In the genomic region with DNA sequence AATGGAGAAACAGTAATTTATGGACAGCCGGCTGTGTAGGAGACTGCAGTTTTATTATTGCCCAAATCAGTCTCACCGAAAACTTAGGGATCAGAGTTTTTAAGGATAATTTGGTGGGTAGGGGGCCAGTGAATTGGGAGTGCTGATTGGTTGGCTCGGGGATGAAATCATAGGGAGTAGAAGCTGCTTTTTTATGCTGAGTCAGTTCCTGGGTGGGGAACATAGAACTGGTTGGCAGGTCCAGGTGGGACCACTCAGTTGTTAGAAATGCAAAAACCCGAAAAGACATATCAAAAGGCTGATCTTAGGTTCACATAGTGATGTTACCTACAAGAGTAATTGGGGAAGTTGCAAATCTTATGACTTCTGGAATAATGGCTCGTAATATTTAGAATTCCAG, we compare ENCODE assay signal across 28 cellular contexts. TPM values are rescaled to one million over a fixed set of nuclear protein-coding genes. Genes with fewer than 3 reads are reported as not detected.
A peak's percentile ranks its signal among the peaks of the same experiment; 100 is the strongest.
DNase-seq lines count a peak whose midpoint lies in the region; ATAC-seq, FAIRE-seq and TF ChIP-seq lines count a peak whose summit lies in the region.
"Had no signal": no experiment of that assay in that cellular context is flagged by ENCODE, and none has a peak within 500 bp of the region (broad histone marks: within the 10 kb centered on the region; RNA-seq: fewer than 3 reads in every experiment).

No MANE protein-coding gene starts in this region.

- no TSS peak for BruUV-seq in HepG2 (replicated peaks; lab: Mats Ljungman, UMichigan)

- DNase-seq in HepG2 (ENCODE audit: low spot score): no peak
- DNase-seq in right lobe of liver: no peak
- no peak for DNase-seq in WTC11 (ENCODE audit: low spot score)
- no peak for DNase-seq in activated CD8-positive, alpha-beta memory T cell treated with anti-CD3 and anti-CD28 coated beads, Interleukin-2, amount 50 U/mL, for 48 hours
- DNase-seq in NCI-H345 treated with DMSO at 0.1 percent for 48 hours (lab: John Stamatoyannopoulos, UW; ENCODE audit: unreplicated experiment): no peak
- DNase-seq: C1 segment of cervical spinal cord; Caco-2; CD4-positive, alpha-beta memory T cell; GDM1; GM23248; HFFc6; Karpas-422; NCI-H1092 treated with DMSO at 0.1 percent for 48 hours; NCI-H1436 treated with DMSO at 0.1 percent for 48 hours; NCI-H187 treated with DMSO at 0.1 percent for 48 hours; NCI-H2171 treated with DMSO at 0.1 percent for 48 hours; NCI-H345; NCI-H524 treated with DMSO at 0.1 percent for 48 hours; NCI-H82; NK-92 treated with Interleukin-12 subunit alpha and Interleukin-12 subunit beta, amount 100 ng/mL, for 24 hours; PC-3 had no signal

- POLR2A ChIA-PET in HepG2 (lab: Yijun Ruan, JAX): no interaction called here
- POLR2A ChIA-PET in WTC11 (lab: Charles Lee): no interaction called here

- peaks cover 5 to 25% of the 10 kb centered on the region in 2 experiments for H3K36me3 ChIP-seq in HepG2 (replicated peaks in 1 of 2; ENCODE audit: control insufficient read depth in 1 of 2, insufficient read depth in 2 of 2, low read length in 2 of 2)
- peaks cover 2 to 62% (median 17%) of the 10 kb centered on the region in 4 donors for H3K36me3 ChIP-seq in right lobe of liver
- peaks cover 94% of the 10 kb centered on the region for H3K36me3 ChIP-seq in iPS-20b (ENCODE audit: insufficient read depth, low read depth, low read length)

- TF ChIP-seq EP300 in HepG2 (IDR thresholded peaks at IDR 0.05; ENCODE audit: low read depth in 2 of 2, low read length in 2 of 2) (no peak), HepG2 (CRISPR knock-in tag; IDR thresholded peaks at IDR 0.05; ENCODE audit: borderline replicate concordance) (no peak)

- peak overlapping the region; percentile 57 for H3K27ac Mint-ChIP-seq in WTC11

- H3K9me3 ChIP-seq in HepG2 (ENCODE audit: low read length) (no peaks in the 10 kb centered on the region), right lobe of liver (no peaks in the 10 kb centered on the region), iPS-20b (ENCODE audit: insufficient read depth, low read depth, low read length) (no peaks in the 10 kb centered on the region)
- H3K9me3 ChIP-seq: Caco-2, HAP-1, SK-N-SH had no signal

- no peaks in the 10 kb centered on the region for H4K20me1 ChIP-seq in HepG2 (ENCODE audit: insufficient read depth, low read length)

- H3K27ac ChIP-seq in HepG2 (ENCODE audit: extremely low read length, insufficient read depth, low read length) (no peak overlapping the region), right lobe of liver (no peak overlapping the region), iPS-20b (ENCODE audit: low read length) (peak overlapping the region; percentile 70)
- H3K27ac ChIP-seq: GM23248 had no signal

- ATAC-seq in HepG2: no peak
- ATAC-seq in right lobe of liver: no peak
- ATAC-seq in WTC11: peak; percentile 39
- ATAC-seq in SK-N-SH treated with all-trans-retinoic acid at 6 μM for 48 hours: no peak
- ATAC-seq: GM12878, PC-3 had no signal

- no peak for FAIRE-seq in HepG2 (lab: Jason Lieb, UNC)
- FAIRE-seq: A204.1, GM12878, HTR-8/SVneo had no signal

- H3K9ac ChIP-seq in HepG2 (ENCODE audit: insufficient read depth, low read depth, low read length) (no peak overlapping the region), iPS-20b (ENCODE audit: low read depth, low read length) (no peak overlapping the region)
- H3K9ac ChIP-seq: GM23248, SK-N-SH had no signal

- H3K4me1 ChIP-seq in HepG2 (ENCODE audit: insufficient read depth, low read length): no peaks in the 10 kb centered on the region
- no peaks in the 10 kb centered on the region for H3K4me1 ChIP-seq in right lobe of liver
- H3K4me1 ChIP-seq in iPS-20b (ENCODE audit: insufficient read depth, low read length): peaks cover 11% of the 10 kb centered on the region
- H3K4me1 ChIP-seq: Caco-2 had no signal

- no peak for TF ChIP-seq RAD21 in HepG2 (CRISPR knock-in tag; IDR thresholded peaks at IDR 0.05)

- intact Hi-C loops in HepG2 (cut with micrococcal nuclease; ENCODE audit: unreplicated experiment): no loop called here
- intact Hi-C loops in right lobe of liver (cut with DNase I): no loop called here

- TF ChIP-seq CTCF in HepG2 (CRISPR knock-in tag; IDR thresholded peaks at IDR 0.05) (no peak), right lobe of liver (IDR thresholded peaks at IDR 0.05) (no peak), WTC11 (IDR thresholded peaks at IDR 0.05) (no peak)

- no peaks in the 10 kb centered on the region for H3K27me3 ChIP-seq in HepG2 (ENCODE audit: control insufficient read depth in 1 of 2, insufficient read depth in 2 of 2, low read length in 2 of 2)
- H3K27me3 ChIP-seq in right lobe of liver: no peaks in the 10 kb centered on the region
- H3K27me3 ChIP-seq in iPS-20b (ENCODE audit: insufficient read depth, low read length): no peaks in the 10 kb centered on the region

- H3K4me2 ChIP-seq in HepG2 (ENCODE audit: low read depth, low read length): no peak overlapping the region
- H3K4me2 ChIP-seq: SK-N-SH had no signal

- H3K4me3 ChIP-seq in HepG2 (replicated peaks in 1 of 3; ENCODE audit: insufficient read depth in 1 of 3, low read depth in 2 of 3, low read length in 3 of 3): no peak overlapping the region
- no peak overlapping the region for H3K4me3 ChIP-seq in right lobe of liver
- H3K4me3 ChIP-seq in iPS-20b (ENCODE audit: low read length): no peak overlapping the region
- H3K4me3 ChIP-seq: GM12878, GM23248, HAP-1 had no signal

- peaks cover 17% of the 10 kb centered on the region for H3K4me1 Mint-ChIP-seq in WTC11
- H3K4me1 Mint-ChIP-seq: CD4-positive, alpha-beta memory T cell had no signal

- no peak overlapping the region for H3K4me3 Mint-ChIP-seq in WTC11
- H3K4me3 Mint-ChIP-seq: CD4-positive, alpha-beta memory T cell; HFFc6 had no signal

- CTCF ChIA-PET in HepG2 (lab: Yijun Ruan, JAX; ENCODE audit: low intra/inter-chr PET ratio, low total read pairs) (no interaction called here), WTC11 (lab: Charles Lee) (interaction anchor here (1.3 to 1.8 kb wide), 2 partner anchors 59 to 61 kb away, joined by 3 to 5 read pairs; a partner anchor contains a TSS)

- in situ Hi-C loops in HepG2 (cut with HindIII; ENCODE audit: extremely low pct_ligation_motif_present, low pct_unique_long_range_greater_than_20kb): no loop called here

- no peaks in the 10 kb centered on the region for H3K27me3 Mint-ChIP-seq in WTC11 (ENCODE audit: low read depth)
- H3K27me3 Mint-ChIP-seq: CD4-positive, alpha-beta memory T cell had no signal

- TF ChIP-seq POLR2A in HepG2 (IDR thresholded peaks at IDR 0.05; ENCODE audit: insufficient read depth in 1 of 2, low read depth in 2 of 2, low read length in 2 of 2): no peak
- TF ChIP-seq POLR2A in right lobe of liver (IDR thresholded peaks at IDR 0.05): no peak

- no peaks in the 10 kb centered on the region for H3K79me2 ChIP-seq in HepG2 (ENCODE audit: insufficient read depth, low read length)

- no peaks in the 10 kb centered on the region for H3K9me3 Mint-ChIP-seq in WTC11
- H3K9me3 Mint-ChIP-seq: CD4-positive, alpha-beta memory T cell; HFFc6 had no signal

- WGBS in HepG2 (ENCODE audit: low lambda C conversion rate): 98% methylated on average over 5 of the region's 5 CpGs
- 94% methylated on average over 4 of the region's 5 CpGs for WGBS in right lobe of liver (ENCODE audit: insufficient coverage, low coverage, low lambda C conversion rate, missing lambda C conversion rate)

- H3K36me3 Mint-ChIP-seq in WTC11: peaks cover 35% of the 10 kb centered on the region

- no peak overlapping the region for H2AFZ ChIP-seq in HepG2 (ENCODE audit: low read length)
- H2AFZ ChIP-seq: GM23248 had no signal

TF ChIP-seq in HepG2, 621 proteins besides CTCF, POLR2A, EP300 and RAD21 (continues in another document):
- TF ChIP-seq MAFF (IDR thresholded peaks at IDR 0.05; ENCODE audit: low read depth, low read length): peak; percentile 58; the same call in 1 of the 2 replicates

TF ChIP-seq in WTC11, 78 proteins besides CTCF, POLR2A, EP300 and RAD21 (continues in another document):
- no peak for TF ChIP-seq ZNF138 (CRISPR knock-in tag; conservative IDR thresholded peaks at IDR 0.05)

TF ChIP-seq in SK-N-SH treated with all-trans-retinoic acid at 6 μM for 48 hours, 23 proteins besides CTCF, POLR2A, EP300 and RAD21 (continues in another document):
- no peak for TF ChIP-seq ZNF565 (CRISPR knock-in tag; conservative IDR thresholded peaks at IDR 0.05; ENCODE audit: low read depth)
- TF ChIP-seq ARNTL (CRISPR knock-in tag; IDR thresholded peaks at IDR 0.05; ENCODE audit: borderline replicate concordance, low read depth): no peak
- TF ChIP-seq ZFP30 (CRISPR knock-in tag; IDR thresholded peaks at IDR 0.05): no peak

RNA-seq across cellular contexts. Expression of a gene that starts 59.3 kb away (rescaled TPM):
- 16.7 and 18.9 TPM in 2 replicates for total RNA-seq in HepG2 (2016; rRNA removed; fragmentation: Illumina TruSeq; extraction: Trizol)
- total RNA-seq in HepG2 (2016; cell fraction: cytosol; rRNA removed; fragmentation: Illumina TruSeq; extraction: Trizol; ENCODE audit: low read depth): 1.5 and 2.3 TPM in 2 replicates
- 14.9 and 22.1 TPM in 2 replicates for total RNA-seq in HepG2 (2016; cell fraction: insoluble cytoplasmic fraction; rRNA removed; fragmentation: Illumina TruSeq; extraction: Trizol)
- total RNA-seq in HepG2 (2016; cell fraction: membrane; rRNA removed; fragmentation: Illumina TruSeq; extraction: Trizol): 3.9 and 4.7 TPM in 2 replicates
- 30.0 and 33.1 TPM in 2 replicates for total RNA-seq in HepG2 (2016; cell fraction: nucleus; rRNA removed; fragmentation: Illumina TruSeq; extraction: Trizol)
- polyA plus RNA-seq in HepG2 (2011; rRNA removed): 4.2 and 5.2 TPM in 2 replicates
- polyA plus RNA-seq in HepG2 (2011; cell fraction: cytosol; rRNA removed): 1.4 and 3.4 TPM in 2 replicates
- polyA plus RNA-seq in HepG2 (2011; cell fraction: nucleus; rRNA removed): 7.5 and 10.8 TPM in 2 replicates
- polyA plus RNA-seq in HepG2 (2012): 3.9 and 7.2 TPM in 2 replicates
- polyA plus RNA-seq in HepG2 (2016; cell fraction: cytosol; fragmentation: Illumina TruSeq; extraction: Trizol; ENCODE audit: low read depth): 0.24 and 0.29 TPM in 2 replicates
- 6.5 and 6.8 TPM in 2 replicates for polyA plus RNA-seq in HepG2 (2016; cell fraction: insoluble cytoplasmic fraction; fragmentation: Illumina TruSeq; extraction: Trizol; ENCODE audit: low read depth)
- 0.56 and 0.57 TPM in 2 replicates for polyA plus RNA-seq in HepG2 (2016; cell fraction: membrane; fragmentation: Illumina TruSeq; extraction: Trizol; ENCODE audit: low read depth)
- polyA plus RNA-seq in HepG2 (2016; cell fraction: nucleus; fragmentation: Illumina TruSeq; extraction: Trizol; ENCODE audit: insufficient read depth, low read depth): 13.6 and 20.3 TPM in 2 replicates
- polyA minus RNA-seq in HepG2 (2011; rRNA and poly(A)+ RNA removed; ENCODE audit: low replicate concordance): 10.2 and 12.9 TPM in 2 replicates
- 9.6 and 10.1 TPM in 2 replicates for polyA minus RNA-seq in HepG2 (2011; cell fraction: cytosol; rRNA and poly(A)+ RNA removed)
- 33.6 and 43.5 TPM in 2 replicates for polyA minus RNA-seq in HepG2 (2011; cell fraction: nucleus; rRNA and poly(A)+ RNA removed)
- total RNA-seq in right lobe of liver: 10 to 100 TPM in 2 of 6 experiments, 1 to 10 TPM in 4; 8.9 to 15.1 (median 9.5) TPM
- total RNA-seq in WTC11 (2021): 13.1 to 16.9 TPM (median 15.1 TPM) in 3 replicates
